ENCODE assay signal across 8 cellular contexts in the genomic region with DNA sequence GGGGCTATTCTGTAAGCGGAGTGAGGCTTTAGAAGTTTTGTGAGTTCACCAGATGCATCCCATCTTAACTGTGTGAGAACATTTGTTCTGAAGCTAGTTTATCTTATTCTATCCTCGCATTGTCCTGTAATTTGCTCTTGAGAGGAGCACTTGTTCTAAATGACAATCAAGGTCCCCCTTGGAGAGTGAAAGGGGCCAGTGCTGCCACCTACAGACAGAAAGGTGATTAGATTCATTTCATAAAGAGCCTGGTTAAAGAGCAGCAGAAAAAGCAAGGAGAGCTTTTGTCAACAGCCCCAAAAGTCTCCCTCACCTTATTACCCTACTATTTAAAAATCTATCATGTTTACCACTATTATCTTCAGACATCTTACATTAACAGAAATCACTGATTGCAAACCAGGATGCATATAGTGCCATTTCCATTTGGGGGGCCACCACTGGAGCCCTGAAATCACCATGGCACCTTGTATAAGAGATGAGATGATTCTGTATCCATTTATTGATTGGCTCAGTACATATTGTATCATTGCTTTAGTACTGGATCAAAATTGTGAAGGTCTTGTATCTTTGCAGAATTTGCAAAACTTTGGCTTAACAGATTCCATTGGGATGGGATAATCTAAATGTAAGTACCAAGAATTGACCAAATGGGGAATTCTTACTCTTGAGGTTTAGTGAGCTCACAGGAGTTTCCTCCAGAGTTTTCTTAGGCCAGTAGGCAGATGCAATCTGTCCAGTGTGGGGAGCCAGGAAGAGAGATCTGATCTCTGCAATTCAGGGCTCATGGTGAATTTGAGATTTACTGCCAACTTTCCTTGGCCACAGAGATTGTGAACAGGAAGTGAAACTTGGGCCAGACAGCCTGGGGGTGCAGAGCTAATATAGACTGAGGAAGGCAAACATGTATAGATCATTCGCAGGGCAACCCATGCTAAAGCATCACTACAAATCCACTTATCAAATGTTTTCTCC.
A peak's percentile ranks its signal among the peaks of the same experiment; 100 is the strongest.
DNase-seq lines count a peak whose midpoint lies in the region; ATAC-seq, FAIRE-seq and TF ChIP-seq lines count a peak whose summit lies in the region.

No MANE protein-coding gene starts in this region.

- H3K27me3 Mint-ChIP-seq in CD14-positive monocyte (ENCODE audit: low read depth in 3 of 3), result peaks cover 2 to 8% (median 3%) of the 10 kb centered on the region in 3 donors
- peaks cover 9 to 13% of the 10 kb centered on the region in 2 donors for H3K27me3 Mint-ChIP-seq in natural killer cell treated with Interleukin-12 subunit alpha and Interleukin-12 subunit beta and Interleukin-15 and Interleukin-18, amount 100 ng/mL, for 72 hours

- peaks cover 8% of the 10 kb centered on the region for H3K4me1 Mint-ChIP-seq in CD14-positive monocyte
- no peaks in the 10 kb centered on the region for H3K4me1 Mint-ChIP-seq in natural killer cell treated with Interleukin-12 subunit alpha and Interleukin-12 subunit beta and Interleukin-15 and Interleukin-18, amount 100 ng/mL, for 72 hours (ENCODE audit: low read depth in 2 of 2)

- H3K9me3 Mint-ChIP-seq in CD14-positive monocyte, result no peaks in the 10 kb centered on the region
- H3K9me3 Mint-ChIP-seq in natural killer cell treated with Interleukin-12 subunit alpha and Interleukin-12 subunit beta and Interleukin-15 and Interleukin-18, amount 100 ng/mL, for 72 hours, result no peaks in the 10 kb centered on the region

- no peak overlapping the region for H3K4me2 ChIP-seq in GM12878 (ENCODE audit: control insufficient read depth, insufficient read depth)

- TF ChIP-seq POLR2A in GM12878 (IDR thresholded peaks at IDR 0.05; ENCODE audit: low read depth, low read length) (no peak), stomach (IDR thresholded peaks at IDR 0.05) (no peak)

- H2AFZ ChIP-seq in GM12878 (ENCODE audit: control insufficient read depth, low read depth, low read length), result no peak overlapping the region

- ATAC-seq in GM18868 (IDR thresholded peaks at IDR 0.05; ENCODE audit: unreplicated experiment), result peak; percentile 78
- ATAC-seq in HG03342 (IDR thresholded peaks at IDR 0.05; ENCODE audit: unreplicated experiment), result peak; percentile 70
- peak; percentile 81 for ATAC-seq in GM12878
- no peak for ATAC-seq in natural killer cell treated with Interleukin-12 subunit alpha and Interleukin-12 subunit beta and Interleukin-15 and Interleukin-18, amount 100 ng/mL, for 72 hours

- peak; percentile 59 for TF ChIP-seq RAD21 in GM12878 (IDR thresholded peaks at IDR 0.05; ENCODE audit: insufficient read depth, low read depth, low read length)

- no peak overlapping the region for H3K4me3 Mint-ChIP-seq in CD14-positive monocyte
- H3K4me3 Mint-ChIP-seq in natural killer cell treated with Interleukin-12 subunit alpha and Interleukin-12 subunit beta and Interleukin-15 and Interleukin-18, amount 100 ng/mL, for 72 hours, result no peak overlapping the region

- no peak for TF ChIP-seq EP300 in GM12878 (IDR thresholded peaks at IDR 0.05; ENCODE audit: borderline replicate concordance in 1 of 2, control insufficient read depth in 1 of 2, low read depth in 2 of 2, low read length in 2 of 2)
- no peak for TF ChIP-seq EP300 in stomach (IDR thresholded peaks at IDR 0.05)

- no peaks in the 10 kb centered on the region for H3K79me2 ChIP-seq in GM12878 (ENCODE audit: control insufficient read depth, insufficient read depth, low read length)

- H4K20me1 ChIP-seq in GM12878 (ENCODE audit: control insufficient read depth, insufficient read depth), result no peaks in the 10 kb centered on the region

- peak; percentile 51 for TF ChIP-seq CTCF in CD14-positive monocyte (IDR thresholded peaks at IDR 0.05)
- peak; percentile 50 to 55 (median 50) for TF ChIP-seq CTCF in GM12878 (IDR thresholded peaks at IDR 0.05 in 2 of 3, conservative IDR thresholded peaks at IDR 0.05 in 1 of 3; ENCODE audit: control insufficient read depth in 2 of 3, extremely low read depth in 1 of 3, insufficient read depth in 1 of 3, low read depth in 3 of 3, low read length in 3 of 3)
- TF ChIP-seq CTCF in stomach (IDR thresholded peaks at IDR 0.05), result peak in 4 of 7 experiments; percentile 19 to 48 (median 37)

- CTCF ChIA-PET in GM12878 (lab: Yijun Ruan, JAX), result interaction anchor here (0.6 to 4.5 kb wide), 7 partner anchors 9 to 1844 kb away, joined by 3 to 38 read pairs (median 3); a partner anchor contains a TSS

- RAD21 ChIA-PET in GM12878 (lab: Charles Lee; ENCODE audit: unreplicated experiment), result interaction anchor here (1.0 to 1.5 kb wide), 3 partner anchors 63 to 64 kb away, joined by 3 read pairs; a partner anchor contains a TSS

- in situ Hi-C loops in GM12878 (cut with MboI), result no loop called here

- no peaks in the 10 kb centered on the region for H3K36me3 Mint-ChIP-seq in CD14-positive monocyte
- no peaks in the 10 kb centered on the region for H3K36me3 Mint-ChIP-seq in natural killer cell treated with Interleukin-12 subunit alpha and Interleukin-12 subunit beta and Interleukin-15 and Interleukin-18, amount 100 ng/mL, for 72 hours

- H3K27me3 ChIP-seq in GM12878 (replicated peaks in 1 of 2; ENCODE audit: control insufficient read depth in 2 of 2, insufficient read depth in 2 of 2, low read length in 1 of 2) (no peaks in the 10 kb centered on the region), stomach (peaks cover 0 to 15% (median 0%) of the 10 kb centered on the region in 3 donors)

- no peak overlapping the region for H3K27ac ChIP-seq in GM12878 (ENCODE audit: control insufficient read depth, insufficient read depth)
- H3K27ac ChIP-seq in stomach, result no peak overlapping the region

- no TSS peak for BruUV-seq in GM12878 (replicated peaks; lab: Mats Ljungman, UMichigan)

- POLR2A ChIA-PET in GM12878 (lab: Charles Lee), result no interaction called here

- H3K9ac ChIP-seq in GM12878 (ENCODE audit: control insufficient read depth, insufficient read depth, low read length), result no peak overlapping the region

- WGBS in GM12878 (ENCODE audit: insufficient coverage, insufficient replicate concordance, low lambda C conversion rate, missing lambda C conversion rate), result 28% methylated on average over 3 of the region's 3 CpGs
- 37 to 51% (median 40%) methylated on average over 3 of the region's 3 CpGs for WGBS in stomach, 5 donors

- SMC1A ChIA-PET in GM12878 (lab: Charles Lee; ENCODE audit: uncharacterized antibody, unreplicated experiment), result interaction anchor here (3.4 kb wide), 1 partner anchor 63 kb away, joined by 13 read pairs; a partner anchor contains a TSS

- peak; percentile 61 for FAIRE-seq in GM12878 (lab: Jason Lieb, UNC)

- intact Hi-C loops in CD14-positive monocyte (cut with micrococcal nuclease), result no loop called here
- intact Hi-C loops in GM12878 (cut with micrococcal nuclease; ENCODE audit: unreplicated experiment), result loop anchor here (1.0 to 10.0 kb wide), 2 partner anchors 64 to 327 kb away; a partner anchor contains a TSS
- intact Hi-C loops in stomach (cut with DNase I; ENCODE audit: low total_unique reads), result loop anchor here (5.0 kb wide), 1 partner anchor 324 kb away; no protein-coding TSS in a partner anchor

- H3K4me1 ChIP-seq in GM12878 (ENCODE audit: control insufficient read depth, insufficient read depth, low read length), result no peaks in the 10 kb centered on the region
- H3K4me1 ChIP-seq in stomach, result peaks cover 0 to 12% (median 0%) of the 10 kb centered on the region in 4 donors

- H3K36me3 ChIP-seq in GM12878 (ENCODE audit: control insufficient read depth in 2 of 2, insufficient read depth in 2 of 2, low read length in 1 of 2) (no peaks in the 10 kb centered on the region), stomach (no peaks in the 10 kb centered on the region)

- peak overlapping the region in 2 of 7 donors; percentile 3 to 54 for H3K27ac Mint-ChIP-seq in CD14-positive monocyte
- no peak overlapping the region for H3K27ac Mint-ChIP-seq in natural killer cell treated with Interleukin-12 subunit alpha and Interleukin-12 subunit beta and Interleukin-15 and Interleukin-18, amount 100 ng/mL, for 72 hours

- H3K4me3 ChIP-seq in GM12878 (no peak overlapping the region), stomach (no peak overlapping the region)

- no peaks in the 10 kb centered on the region for H3K9me3 ChIP-seq in GM12878 (replicated peaks; ENCODE audit: control insufficient read depth, insufficient read depth, low read length)
- no peaks in the 10 kb centered on the region for H3K9me3 ChIP-seq in stomach

- DNase-seq in CD14-positive monocyte (ENCODE audit: low spot score) (no peak), NCI-H526 (lab: John Stamatoyannopoulos, UW) (peak; percentile 41 to 78), GM12878 (ENCODE audit: low read depth, low spot score) (no peak), iPS-NIHi11 (ENCODE audit: low spot score) (peak; percentile 76), stomach (peak; percentile 52)
- DNase-seq in natural killer cell treated with Interleukin-12 subunit alpha and Interleukin-12 subunit beta and Interleukin-15 and Interleukin-18, amount 100 ng/mL, for 72 hours (ENCODE audit: low spot score), result no peak

TF ChIP-seq in GM12878, 131 proteins besides CTCF, POLR2A, EP300 and RAD21:
- TF ChIP-seq SMAD5 (IDR thresholded peaks at IDR 0.05; ENCODE audit: low read depth), result no peak
- peak; percentile 73 for TF ChIP-seq SPI1 (IDR thresholded peaks at IDR 0.05; ENCODE audit: borderline replicate concordance, insufficient read depth, low read depth, low read length)
- TF ChIP-seq SMC3 (IDR thresholded peaks at IDR 0.05; ENCODE audit: borderline replicate concordance, low read length), result peak; percentile 33; the same call in 1 of the 2 replicates

Comparison
In these comparisons a context has a peak if more than half of its experiments do, and no peak if none do; other contexts are left out.
1. DNase-seq: peak in NCI-H526 (2 of 2), iPS-NIHi11 (single experiment) and stomach (single experiment); none in CD14-positive monocyte (single experiment), GM12878 (single experiment) and natural killer cell treated with Interleukin-12 subunit alpha and Interleukin-12 subunit beta and Interleukin-15 and Interleukin-18, amount 100 ng/mL, for 72 hours (single experiment).
2. ATAC-seq: peak in GM18868 (single experiment), HG03342 (single experiment) and GM12878 (single experiment); none in natural killer cell treated with Interleukin-12 subunit alpha and Interleukin-12 subunit beta and Interleukin-15 and Interleukin-18, amount 100 ng/mL, for 72 hours (0 of 2).
3. intact Hi-C loops: an anchor here in GM12878 (1.0 to 10.0 kb wide) and stomach (5.0 kb wide); none called in CD14-positive monocyte.
4. Peak in every context shown above with its lines, with median percentiles within 50 percentile points of each other: CTCF ChIP-seq.